ENCODE assay signal across 8 cellular contexts in genomic region chr4:52911684-52912294, GRCh38. TPM values are rescaled to one million over a fixed set of nuclear protein-coding genes. Genes with fewer than 3 reads are reported as not detected.
DNase-seq lines count a peak whose midpoint lies in the region; ATAC-seq and TF ChIP-seq lines count a peak whose summit lies in the region.

No MANE protein-coding gene starts in this region.

- WGBS in suprapubic skin: 6% methylated on average over 3 of the region's 3 CpGs

- intact Hi-C loops in CD14-positive monocyte (cut with micrococcal nuclease): no loop called here

- no peaks in the 10 kb centered on the region for H3K36me3 ChIP-seq in suprapubic skin

- TF ChIP-seq POLR2A in erythroblast (IDR thresholded peaks at IDR 0.05; ENCODE audit: low read length) (no peak), suprapubic skin (IDR thresholded peaks at IDR 0.05) (no peak)

- TF ChIP-seq CTCF in CD14-positive monocyte (IDR thresholded peaks at IDR 0.05): peak; percentile 89
- TF ChIP-seq CTCF in neural crest cell (conservative IDR thresholded peaks at IDR 0.05): peak; percentile 81
- TF ChIP-seq CTCF in suprapubic skin (IDR thresholded peaks at IDR 0.05): peak in 1 of 2 donors; percentile 61

- H3K36me3 Mint-ChIP-seq in CD14-positive monocyte: peaks cover under 1 to 2% of the 10 kb centered on the region in 2 donors
- H3K36me3 Mint-ChIP-seq in neural crest cell (ENCODE audit: low read depth): no peaks in the 10 kb centered on the region

- H3K4me3 Mint-ChIP-seq in CD14-positive monocyte (no peak overlapping the region), neural crest cell (no peak overlapping the region)

- no peaks in the 10 kb centered on the region for H3K9me3 ChIP-seq in suprapubic skin

- H3K9me3 Mint-ChIP-seq in CD14-positive monocyte (peaks cover 0 to 3% (median 0%) of the 10 kb centered on the region in 7 donors), neural crest cell (no peaks in the 10 kb centered on the region)

- H3K4me1 Mint-ChIP-seq in CD14-positive monocyte (no peaks in the 10 kb centered on the region), neural crest cell (peaks cover 13% of the 10 kb centered on the region)

- peaks cover 6% of the 10 kb centered on the region for H3K4me1 ChIP-seq in suprapubic skin

- H3K27ac Mint-ChIP-seq in CD14-positive monocyte (no peak overlapping the region), neural crest cell (ENCODE audit: unreplicated experiment) (no peak overlapping the region)

- H3K27me3 ChIP-seq in suprapubic skin: no peaks in the 10 kb centered on the region

- TF ChIP-seq EP300 in suprapubic skin (IDR thresholded peaks at IDR 0.05): no peak

- peak; percentile 58 for DNase-seq in CD14-positive monocyte (ENCODE audit: low spot score)
- DNase-seq in NOMO-1 treated with DMSO at 0.1 percent for 48 hours (lab: John Stamatoyannopoulos, UW; ENCODE audit: unreplicated experiment): peak; percentile 12
- DNase-seq in activated CD8-positive, alpha-beta memory T cell treated with anti-CD3 and anti-CD28 coated beads, Interleukin-2, amount 50 U/mL, for 1 hour (ENCODE audit: extremely low read depth): peak; percentile 4
- peak; percentile 62 to 74 for DNase-seq in erythroblast (lab: John Stamatoyannopoulos, UW)
- peak; percentile 87 for DNase-seq in neural crest cell (ENCODE audit: low read depth, low spot score)
- peak; percentile 66 to 85 for DNase-seq in suprapubic skin (ENCODE audit: low spot score in 2 of 2)

- ATAC-seq in GM18909 (IDR thresholded peaks at IDR 0.05; ENCODE audit: poor library complexity, unreplicated experiment) (peak; percentile 85), HG03520 (IDR thresholded peaks at IDR 0.05; ENCODE audit: unreplicated experiment) (peak; percentile 89)

- H3K27ac ChIP-seq in suprapubic skin: no peak overlapping the region

- no peak overlapping the region for H3K4me3 ChIP-seq in suprapubic skin

- H3K27me3 Mint-ChIP-seq in CD14-positive monocyte (ENCODE audit: low read depth in 3 of 3) (no peaks in the 10 kb centered on the region), neural crest cell (ENCODE audit: low read depth) (no peaks in the 10 kb centered on the region)

RNA-seq across cellular contexts. Expression of gene RASL11B, which starts 49.7 kb away (rescaled TPM):
- polyA plus RNA-seq in CD14-positive monocyte: not detected
- total RNA-seq in neural crest cell (10.2 and 11.3 TPM in 2 replicates), suprapubic skin (1 to 10 TPM; 1.3 to 2.5 (median 1.7) TPM)

Comparison
In these comparisons a context has a peak if more than half of its experiments do, and no peak if none do; other contexts are left out.
1. DNase-seq: peak in every context shown above with its lines; median percentile 87 in neural crest cell; 76 in suprapubic skin; 68 in erythroblast; 58 in CD14-positive monocyte; 12 in NOMO-1 treated with DMSO at 0.1 percent for 48 hours; 4 in activated CD8-positive, alpha-beta memory T cell treated with anti-CD3 and anti-CD28 coated beads, Interleukin-2, amount 50 U/mL, for 1 hour.